16 cellular contexts compared by ENCODE assay signal in genomic region chr1:29439615-29440014, GRCh38.
DNase-seq lines count a peak whose midpoint lies in the region; ATAC-seq and TF ChIP-seq lines count a peak whose summit lies in the region.
"Had no signal": no experiment of that assay in that cellular context is flagged by ENCODE, and none has a peak within 500 bp of the region (broad histone marks: within the 10 kb centered on the region; RNA-seq: fewer than 3 reads in every experiment).

No MANE protein-coding gene starts in this region.

- CTCF ChIA-PET in activated CD8-positive, alpha-beta T cell treated with anti-CD3 and anti-CD28 coated beads, Interleukin-2, amount 10 ng/mL, durations not matched to agents 7 days and 5 days (lab: Charles Lee): no interaction called here

- DNase-seq in cardiac septum (ENCODE audit: low spot score) (peak; percentile 33), heart right ventricle (no peak), M059J (ENCODE audit: low read depth) (peak; percentile 5), islet precursor cell (peak; percentile 52), sciatic nerve (ENCODE audit: low spot score) (peak; percentile 10), H7 (no peak)
- DNase-seq in activated CD4-positive, CD25-positive, alpha-beta regulatory T cell (lab: John Stamatoyannopoulos, UW): no peak
- no peak for DNase-seq in activated CD8-positive, alpha-beta T cell treated with anti-CD3 and anti-CD28 coated beads, Interleukin-2, amount 10 ng/mL, durations not matched to agents 7 days and 5 days
- DNase-seq: C1 segment of cervical spinal cord; Calu3; CD4-positive, alpha-beta T cell; DMS 273 treated with DMSO at 0.1 percent for 48 hours; HFFc6 had no signal

- no peaks in the 10 kb centered on the region for H3K36me3 Mint-ChIP-seq in activated CD8-positive, alpha-beta T cell treated with anti-CD3 and anti-CD28 coated beads, Interleukin-2, amount 10 ng/mL, durations not matched to agents 7 days and 5 days (ENCODE audit: low read depth)

- intact Hi-C loops in cardiac septum (cut with DNase I): no loop called here
- intact Hi-C loops in heart right ventricle (cut with DNase I): no loop called here
- intact Hi-C loops in sciatic nerve (cut with DNase I): no loop called here

- H3K27me3 Mint-ChIP-seq in activated CD8-positive, alpha-beta T cell treated with anti-CD3 and anti-CD28 coated beads, Interleukin-2, amount 10 ng/mL, durations not matched to agents 7 days and 5 days (ENCODE audit: low read depth): peaks cover 8% of the 10 kb centered on the region

- no peak overlapping the region for H3K27ac ChIP-seq in heart right ventricle
- H3K27ac ChIP-seq: HL-60 had no signal

- H3K27me3 ChIP-seq in heart right ventricle (peaks cover 0 to 69% (median 53%) of the 10 kb centered on the region in 7 donors), H7 (ENCODE audit: control insufficient read depth, insufficient read depth, low read length) (no peaks in the 10 kb centered on the region; the same call in 1 of the 2 replicates)

- H3K4me3 ChIP-seq in heart right ventricle: no peak overlapping the region
- no peak overlapping the region for H3K4me3 ChIP-seq in H7 (ENCODE audit: insufficient read depth, low read depth, low read length)
- H3K4me3 ChIP-seq: HAP-1 had no signal

- H3K9me3 ChIP-seq in heart right ventricle: no peaks in the 10 kb centered on the region
- H3K9me3 ChIP-seq: HAP-1 had no signal

- H3K4me1 ChIP-seq in heart right ventricle: no peaks in the 10 kb centered on the region
- H3K4me1 ChIP-seq: HAP-1 had no signal

- POLR2A ChIA-PET in activated CD8-positive, alpha-beta T cell treated with anti-CD3 and anti-CD28 coated beads, Interleukin-2, amount 10 ng/mL, durations not matched to agents 7 days and 5 days (lab: Charles Lee): no interaction called here

- no peak overlapping the region for H3K27ac Mint-ChIP-seq in activated CD8-positive, alpha-beta T cell treated with anti-CD3 and anti-CD28 coated beads, Interleukin-2, amount 10 ng/mL, durations not matched to agents 7 days and 5 days
- H3K27ac Mint-ChIP-seq: B cell; CD4-positive, alpha-beta T cell; HFFc6 had no signal

- no peaks in the 10 kb centered on the region for H3K9me3 Mint-ChIP-seq in activated CD8-positive, alpha-beta T cell treated with anti-CD3 and anti-CD28 coated beads, Interleukin-2, amount 10 ng/mL, durations not matched to agents 7 days and 5 days (ENCODE audit: insufficient read depth)
- H3K9me3 Mint-ChIP-seq: CD4-positive, alpha-beta T cell had no signal

- no peaks in the 10 kb centered on the region for H3K4me1 Mint-ChIP-seq in activated CD8-positive, alpha-beta T cell treated with anti-CD3 and anti-CD28 coated beads, Interleukin-2, amount 10 ng/mL, durations not matched to agents 7 days and 5 days (ENCODE audit: low read depth)
- H3K4me1 Mint-ChIP-seq: B cell had no signal

- TF ChIP-seq CTCF in heart right ventricle (IDR thresholded peaks at IDR 0.05): no peak

- no peak for ATAC-seq in heart right ventricle
- no peak for ATAC-seq in sciatic nerve
- ATAC-seq in activated CD8-positive, alpha-beta T cell treated with anti-CD3 and anti-CD28 coated beads, Interleukin-2, amount 10 ng/mL, durations not matched to agents 7 days and 5 days: no peak

- H3K36me3 ChIP-seq in heart right ventricle (no peaks in the 10 kb centered on the region), H7 (replicated peaks; ENCODE audit: control insufficient read depth, insufficient read depth, low read length) (no peaks in the 10 kb centered on the region)
- H3K36me3 ChIP-seq: HAP-1 had no signal

- H3K4me3 Mint-ChIP-seq in activated CD8-positive, alpha-beta T cell treated with anti-CD3 and anti-CD28 coated beads, Interleukin-2, amount 10 ng/mL, durations not matched to agents 7 days and 5 days: no peak overlapping the region
- H3K4me3 Mint-ChIP-seq: B cell; CD4-positive, alpha-beta T cell; HFFc6 had no signal

- WGBS in heart right ventricle, 2 donors: 53 to 63% methylated on average over 7 of the region's 7 CpGs

Comparison
In these comparisons a context has a peak if more than half of its experiments do, and no peak if none do; other contexts are left out.
1. DNase-seq: peak in cardiac septum (single experiment), M059J (single experiment), islet precursor cell (single experiment) and sciatic nerve (single experiment); none in heart right ventricle (0 of 2), H7 (single experiment), activated CD4-positive, CD25-positive, alpha-beta regulatory T cell (0 of 4) and activated CD8-positive, alpha-beta T cell treated with anti-CD3 and anti-CD28 coated beads, Interleukin-2, amount 10 ng/mL, durations not matched to agents 7 days and 5 days (single experiment).